In genomic region chr10:6044651-6045599, GRCh38 we compare ENCODE assay signal across 11 cellular contexts. TPM values are rescaled to one million over a fixed set of nuclear protein-coding genes. Genes with fewer than 3 reads are reported as not detected.
DNase-seq lines count a peak whose midpoint lies in the region; ATAC-seq and TF ChIP-seq lines count a peak whose summit lies in the region.
"Had no signal": no experiment of that assay in that cellular context is flagged by ENCODE, and none has a peak within 500 bp of the region (broad histone marks: within the 10 kb centered on the region; RNA-seq: fewer than 3 reads in every experiment).

No MANE protein-coding gene starts in this region.

- WGBS in lung, 2 donors: 36 to 65% methylated on average over 10 of the region's 10 CpGs
- WGBS in GM23248 (ENCODE audit: low coverage in 1 of 2, low lambda C conversion rate in 2 of 2, missing lambda C conversion rate in 2 of 2), 2 experiments: 75 to 78% methylated on average over 10 of the region's 10 CpGs

- H3K4me1 ChIP-seq in lung (ENCODE audit: control insufficient read depth in 2 of 2, insufficient read depth in 2 of 2, low read length in 2 of 2) (no peaks in the 10 kb centered on the region), GM23248 (ENCODE audit: insufficient read depth) (no peaks in the 10 kb centered on the region)
- H3K4me1 ChIP-seq: testis had no signal

- in situ Hi-C loops in GM23248 (cut with MboI): no loop called here

- H3K9me3 Mint-ChIP-seq in T-cell: no peaks in the 10 kb centered on the region

- H3K9me3 ChIP-seq in lung (ENCODE audit: control insufficient read depth in 2 of 2, insufficient read depth in 1 of 2, low read length in 1 of 2) (no peaks in the 10 kb centered on the region), GM23248 (ENCODE audit: low read depth) (no peaks in the 10 kb centered on the region)
- H3K9me3 ChIP-seq: testis had no signal

- H3K9ac ChIP-seq in GM23248: no peak overlapping the region

- H3K4me1 Mint-ChIP-seq in T-cell: peaks cover 66 to 82% (median 67%) of the 10 kb centered on the region in 3 donors

- TF ChIP-seq CTCF in GM10248 (IDR thresholded peaks at IDR 0.05; ENCODE audit: control extremely low read depth, extremely low read depth, low read depth, missing control alignments) (no peak), GM20000 (IDR thresholded peaks at IDR 0.05; ENCODE audit: extremely low read depth, missing control alignments) (no peak), lung (IDR thresholded peaks at IDR 0.05; ENCODE audit: control extremely low read depth, extremely low read depth) (no peak)

- peak overlapping the region; percentile 74 to 83 for H3K27ac Mint-ChIP-seq in T-cell

- CTCF ChIA-PET in GM10248 (lab: Yijun Ruan, JAX): interaction anchor here (0.8 to 3.7 kb wide), 5 partner anchors 11 to 54 kb away, joined by 3 to 17 read pairs (median 3); no protein-coding TSS in a partner anchor
- CTCF ChIA-PET in T-cell (lab: Charles Lee): interaction anchor here (0.6 to 1.1 kb wide), 6 partner anchors 11 to 172 kb away, joined by 3 to 4 read pairs (median 3); no protein-coding TSS in a partner anchor

- no peaks in the 10 kb centered on the region for H3K9me2 ChIP-seq in GM23248 (ENCODE audit: insufficient read depth)

- no peak overlapping the region for H2AFZ ChIP-seq in GM23248

- H3K4me3 ChIP-seq in lung (no peak overlapping the region), GM23248 (no peak overlapping the region)
- H3K4me3 ChIP-seq: testis had no signal

- no peaks in the 10 kb centered on the region for H3K27me3 Mint-ChIP-seq in T-cell

- H3K36me3 ChIP-seq in lung (ENCODE audit: control insufficient read depth in 2 of 2, insufficient read depth in 2 of 2, low read length in 2 of 2) (no peaks in the 10 kb centered on the region), GM23248 (ENCODE audit: low read depth) (no peaks in the 10 kb centered on the region)

- H3K4me3 Mint-ChIP-seq in T-cell: peak overlapping the region; percentile 63 to 71 (median 63)

- DNase-seq in GM10248 (ENCODE audit: extremely low spot score) (peak; percentile 54), GM20000 (ENCODE audit: low spot score) (peak; percentile 54), T-cell (peak in 1 of 34 experiments; percentile 18), lung (ENCODE audit: low spot score) (peak; percentile 10), EL (no peak), GM23248 (no peak), HK-2 (ENCODE audit: unreplicated experiment) (no peak)
- DNase-seq: left ventricle myocardium superior, small intestine, testis had no signal

- POLR2A ChIA-PET in GM10248 (lab: Yijun Ruan, JAX) (no interaction called here), T-cell (lab: Charles Lee) (interaction anchor here in 1 of 2 donors (0.6 kb wide), 1 partner anchor 226 kb away, joined by 4 read pairs; no protein-coding TSS in a partner anchor)

- ATAC-seq in T-cell (replicated peaks in 1 of 4) (peak in 1 of 4 experiments; percentile 18), lung (ENCODE audit: insufficient read depth, low FRiP score) (no peak), HG03196 (IDR thresholded peaks at IDR 0.05; ENCODE audit: unreplicated experiment) (no peak)
- ATAC-seq: left ventricle myocardium superior had no signal

- H3K27me3 ChIP-seq in lung (ENCODE audit: control insufficient read depth, insufficient read depth) (no peaks in the 10 kb centered on the region), GM23248 (replicated peaks; ENCODE audit: insufficient read depth) (peaks cover 9% of the 10 kb centered on the region; the same call in 1 of the 2 replicates)
- H3K27me3 ChIP-seq: testis had no signal

- no peaks in the 10 kb centered on the region for H3F3A ChIP-seq in GM23248 (ENCODE audit: insufficient read depth)

- no peak overlapping the region for H3K4me2 ChIP-seq in GM23248 (ENCODE audit: unreplicated experiment)

- H3K36me3 Mint-ChIP-seq in T-cell: peaks cover 4% of the 10 kb centered on the region

- H3K79me2 ChIP-seq in GM23248 (ENCODE audit: insufficient read depth): no peaks in the 10 kb centered on the region

- no peak overlapping the region for H3K27ac ChIP-seq in lung (ENCODE audit: low read depth in 1 of 2, low read length in 1 of 2)
- H3K27ac ChIP-seq in GM23248: no peak overlapping the region
- H3K27ac ChIP-seq: testis had no signal

- H4K20me1 ChIP-seq in GM23248 (ENCODE audit: insufficient read depth): no peaks in the 10 kb centered on the region

RNA-seq across cellular contexts. Expression of gene IL2RA, which starts 17.2 kb away (rescaled TPM):
- total RNA-seq in T-cell: 10 to 100 TPM; 19.9 to 40.4 (median 28.1) TPM
- total RNA-seq in lung: 1 to 10 TPM; 1.2 to 5.7 TPM
- polyA plus RNA-seq in lung: 10 to 100 TPM in 1 of 2 donors, under 1 TPM in 1; 0.24 to 10.3 TPM
- not detected in 2 replicates for total RNA-seq in GM23248 (2014; rRNA removed; shearing (Covaris generic))
- not detected in 2 replicates for polyA plus RNA-seq in GM23248 (2016; fragmentation: Nextera tagmentation; extraction: Ambion mirVana)

RNA-seq across cellular contexts. Expression of gene RBM17, which starts 43.9 kb away (rescaled TPM):
- total RNA-seq in T-cell (100 to 1,000 TPM; 119 to 148 (median 127) TPM), lung (100 to 1,000 TPM in 1 of 2 donors, 10 to 100 TPM in 1; 84.5 to 103 TPM)
- polyA plus RNA-seq in lung (10 to 100 TPM; 65.5 to 76.7 TPM), GM23248 (2016; fragmentation: Nextera tagmentation; extraction: Ambion mirVana) (84.2 and 99.9 TPM in 2 replicates)
- 24.1 and 35.7 TPM in 2 replicates for total RNA-seq in GM23248 (2014; rRNA removed; shearing (Covaris generic))

Comparison
In these comparisons a context has a peak if more than half of its experiments do, and no peak if none do; other contexts are left out.
1. DNase-seq: peak in GM10248 (single experiment), GM20000 (single experiment) and lung (single experiment); none in EL (single experiment), GM23248 (single experiment) and HK-2 (single experiment).